Comparison of ENCODE assay signal across 14 cellular contexts in the genomic region with DNA sequence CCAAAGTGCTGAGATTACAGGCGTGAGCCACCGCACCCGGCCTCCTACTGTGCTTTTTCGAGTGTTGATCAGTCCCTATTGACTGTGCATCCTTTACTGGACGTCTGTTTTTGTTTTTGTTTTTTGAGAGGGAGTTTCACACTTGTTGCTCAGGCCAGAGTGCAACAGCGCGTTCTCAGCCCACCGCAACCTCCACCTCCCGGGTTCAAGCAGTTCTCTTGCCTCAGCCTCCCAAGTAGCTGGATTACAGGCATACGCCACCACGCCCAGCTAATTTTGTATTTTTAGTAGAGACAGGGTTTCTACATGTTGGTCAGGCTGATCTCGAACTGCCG. TPM values are rescaled to one million over a fixed set of nuclear protein-coding genes. Genes with fewer than 3 reads are reported as not detected.
A peak's percentile ranks its signal among the peaks of the same experiment; 100 is the strongest.
DNase-seq lines count a peak whose midpoint lies in the region; ATAC-seq and TF ChIP-seq lines count a peak whose summit lies in the region.
"Not testable (repeated sequence)": the region's sequence is repeated elsewhere in the genome, so short reads cannot be mapped to it uniquely, and the experiment has no call there.
"Had no signal": no experiment of that assay in that cellular context is flagged by ENCODE, and none has a peak within 500 bp of the region (broad histone marks: within the 10 kb centered on the region; RNA-seq: fewer than 3 reads in every experiment).

No MANE protein-coding gene starts in this region.

- H3K4me2 ChIP-seq in BLaER1 treated with 17β-estradiol and CSF1 and Interleukin-3, amounts not matched to agents 10 nM and 100 nM = peak overlapping the region; percentile 73 to 90 (median 83)

- H3K9me3 Mint-ChIP-seq in activated CD8-positive, alpha-beta memory T cell treated with anti-CD3 and anti-CD28 coated beads, Interleukin-2, amount 10 ng/mL, durations not matched to agents 7 days and 5 days (ENCODE audit: low read depth); MCF 10A (ENCODE audit: unreplicated experiment); nephron progenitor cell: not testable (repeated sequence)

- peak overlapping the region; percentile 81 to 95 (median 90); a peak in 15 of 22 replicates for H3K27ac ChIP-seq in BLaER1 treated with 17β-estradiol and CSF1 and Interleukin-3, amounts not matched to agents 10 nM and 100 nM
- not testable (repeated sequence) for H3K27ac ChIP-seq in HEK293 (ENCODE audit: extremely low read depth, low read depth, low read length)
- H3K27ac ChIP-seq in RWPE2 (ENCODE audit: poor library complexity, severe bottlenecking) (peak overlapping the region; percentile 73), gastroesophageal sphincter (peak overlapping the region in 3 of 4 donors; percentile 90 to 97 (median 92)), thoracic aorta (peak overlapping the region; percentile 89 to 95)

- ATAC-seq in RWPE2 (ENCODE audit: low read depth); activated CD8-positive, alpha-beta memory T cell treated with anti-CD3 and anti-CD28 coated beads, Interleukin-2, amount 10 ng/mL, durations not matched to agents 7 days and 5 days; gastroesophageal sphincter; thoracic aorta (ENCODE audit: insufficient number of reproducible peaks, low FRiP score, low read depth): not testable (repeated sequence)

- H4K20me1 ChIP-seq in BLaER1 treated with 17β-estradiol and CSF1 and Interleukin-3, amounts not matched to agents 10 nM and 100 nM = not testable (repeated sequence)

- 93 to 95% methylated on average over 10 to 11 of the region's 13 CpGs for WGBS in gastroesophageal sphincter (ENCODE audit: low coverage in 1 of 2), 2 donors

- CTCF ChIA-PET in HEK293 (lab: Yijun Ruan, JAX) = interaction anchor here (0.9 to 2.9 kb wide), 3 partner anchors 12 to 39 kb away, joined by 3 to 14 read pairs (median 3); no protein-coding TSS in a partner anchor
- CTCF ChIA-PET in activated CD8-positive, alpha-beta memory T cell treated with anti-CD3 and anti-CD28 coated beads, Interleukin-2, amount 10 ng/mL, durations not matched to agents 7 days and 5 days (lab: Charles Lee) = interaction anchor here (1.0 to 1.5 kb wide), 4 partner anchors 10 to 35 kb away, joined by 3 to 8 read pairs (median 5); no protein-coding TSS in a partner anchor
- CTCF ChIA-PET in MCF 10A (lab: Yijun Ruan, JAX) = interaction anchor here (1.4 to 2.6 kb wide), 2 partner anchors 22 to 34 kb away, joined by 5 to 10 read pairs; no protein-coding TSS in a partner anchor

- intact Hi-C loops in MCF 10A (cut with micrococcal nuclease) = not testable (repeated sequence)

- TF ChIP-seq EP300 in gastroesophageal sphincter (IDR thresholded peaks at IDR 0.05) = not testable (repeated sequence)

- H3K4me3 ChIP-seq in BLaER1 treated with 17β-estradiol and CSF1 and Interleukin-3, amounts not matched to agents 10 nM and 100 nM = peak overlapping the region; percentile 71 to 94 (median 83); a peak in 18 of 20 replicates
- not testable (repeated sequence) for H3K4me3 ChIP-seq in HEK293 (ENCODE audit: low read depth, low read length)
- peak overlapping the region; percentile 59 for H3K4me3 ChIP-seq in RWPE2 (ENCODE audit: severe bottlenecking)
- peak overlapping the region in 1 of 2 donors; percentile 82 for H3K4me3 ChIP-seq in gastroesophageal sphincter
- H3K4me3 ChIP-seq in thoracic aorta = peak overlapping the region; percentile 90

- H3K4me3 Mint-ChIP-seq in activated CD8-positive, alpha-beta memory T cell treated with anti-CD3 and anti-CD28 coated beads, Interleukin-2, amount 10 ng/mL, durations not matched to agents 7 days and 5 days = peak overlapping the region; percentile 84
- H3K4me3 Mint-ChIP-seq in MCF 10A (ENCODE audit: unreplicated experiment) (peak overlapping the region; percentile 95), nephron progenitor cell (peak overlapping the region; percentile 84)

- POLR2A ChIA-PET in HEK293 (lab: Yijun Ruan, JAX) (interaction anchor here (1.1 to 1.5 kb wide), 4 partner anchors 19 to 80 kb away, joined by 4 to 8 read pairs (median 6); no protein-coding TSS in a partner anchor), MCF 10A (lab: Yijun Ruan, JAX) (interaction anchor here (1.0 to 8.1 kb wide), 10 partner anchors 11 to 84 kb away, joined by 4 to 111 read pairs (median 12); a partner anchor contains a TSS)

- H3K36me3 Mint-ChIP-seq in activated CD8-positive, alpha-beta memory T cell treated with anti-CD3 and anti-CD28 coated beads, Interleukin-2, amount 10 ng/mL, durations not matched to agents 7 days and 5 days = peaks cover 48% of the 10 kb centered on the region
- peaks cover 43% of the 10 kb centered on the region for H3K36me3 Mint-ChIP-seq in MCF 10A (ENCODE audit: insufficient read depth, unreplicated experiment)
- peaks cover 48% of the 10 kb centered on the region for H3K36me3 Mint-ChIP-seq in nephron progenitor cell (ENCODE audit: low read depth)

- not testable (repeated sequence) for TF ChIP-seq POLR2A in gastroesophageal sphincter (IDR thresholded peaks at IDR 0.05)

- peaks cover 49% of the 10 kb centered on the region for H3K4me1 Mint-ChIP-seq in activated CD8-positive, alpha-beta memory T cell treated with anti-CD3 and anti-CD28 coated beads, Interleukin-2, amount 10 ng/mL, durations not matched to agents 7 days and 5 days
- H3K4me1 Mint-ChIP-seq in MCF 10A (ENCODE audit: insufficient read depth, unreplicated experiment) = not testable (repeated sequence)
- peaks cover 26% of the 10 kb centered on the region for H3K4me1 Mint-ChIP-seq in nephron progenitor cell

- H3K9ac ChIP-seq in BLaER1 treated with 17β-estradiol and CSF1 and Interleukin-3, amounts not matched to agents 10 nM and 100 nM = peak overlapping the region; percentile 84 to 97 (median 92); a peak in 16 of 22 replicates

- BruUV-seq in MCF 10A (replicated peaks; lab: Mats Ljungman, UMichigan) = not testable (repeated sequence)

- H3K4me1 ChIP-seq in BLaER1 treated with 17β-estradiol and CSF1 and Interleukin-3, amounts not matched to agents 10 nM and 100 nM = peaks cover 24 to 45% (median 35%) of the 10 kb centered on the region in 10 experiments
- not testable (repeated sequence) for H3K4me1 ChIP-seq in HEK293 (ENCODE audit: control insufficient read depth, insufficient read depth, low read length); RWPE2 (ENCODE audit: insufficient read depth, poor library complexity, severe bottlenecking)
- H3K4me1 ChIP-seq in gastroesophageal sphincter (peaks cover 0 to 37% (median 7%) of the 10 kb centered on the region in 3 donors), thoracic aorta (ENCODE audit: control insufficient read depth in 1 of 2, low read depth in 2 of 2) (peaks cover 13 to 25% of the 10 kb centered on the region in 2 donors)

- not testable (repeated sequence) for H3K27me3 Mint-ChIP-seq in activated CD8-positive, alpha-beta memory T cell treated with anti-CD3 and anti-CD28 coated beads, Interleukin-2, amount 10 ng/mL, durations not matched to agents 7 days and 5 days; MCF 10A (ENCODE audit: insufficient read depth, unreplicated experiment); nephron progenitor cell (ENCODE audit: low read depth, poor library complexity)

- H3K9me3 ChIP-seq in BLaER1 treated with 17β-estradiol and CSF1 and Interleukin-3, amounts not matched to agents 10 nM and 100 nM (replicated peaks in 1 of 11); HEK293 (ENCODE audit: control insufficient read depth, insufficient read depth, low read depth, low read length); RWPE2 (ENCODE audit: severe bottlenecking); gastroesophageal sphincter; thoracic aorta: not testable (repeated sequence)

- TF ChIP-seq CTCF in HEK293 (tag by site-specific recombination; IDR thresholded peaks at IDR 0.05); RWPE2 (IDR thresholded peaks at IDR 0.05; ENCODE audit: poor library complexity, severe bottlenecking); MCF 10A (IDR thresholded peaks at IDR 0.05; ENCODE audit: unreplicated experiment); gastroesophageal sphincter (IDR thresholded peaks at IDR 0.05); nephron progenitor cell (IDR thresholded peaks at IDR 0.05); thoracic aorta (IDR thresholded peaks at IDR 0.05): not testable (repeated sequence)

- peaks cover 26 to 55% (median 35%) of the 10 kb centered on the region in 11 experiments for H3K36me3 ChIP-seq in BLaER1 treated with 17β-estradiol and CSF1 and Interleukin-3, amounts not matched to agents 10 nM and 100 nM
- peaks cover 37 to 42% of the 10 kb centered on the region in 2 experiments; a peak in 2 of 3 replicates for H3K36me3 ChIP-seq in HEK293 (ENCODE audit: control insufficient read depth in 2 of 2, insufficient read depth in 1 of 2, low read length in 2 of 2)
- H3K36me3 ChIP-seq in RWPE2 (ENCODE audit: low read depth) = peaks cover 42% of the 10 kb centered on the region
- peaks cover 0 to 26% of the 10 kb centered on the region in 2 donors for H3K36me3 ChIP-seq in gastroesophageal sphincter
- H3K36me3 ChIP-seq in thoracic aorta = peaks cover 10% of the 10 kb centered on the region

- H3K27me3 ChIP-seq in BLaER1 treated with 17β-estradiol and CSF1 and Interleukin-3, amounts not matched to agents 10 nM and 100 nM; RWPE2 (ENCODE audit: insufficient read depth, poor library complexity, severe bottlenecking); gastroesophageal sphincter; thoracic aorta (replicated peaks; ENCODE audit: insufficient read depth): not testable (repeated sequence)

- DNase-seq in RWPE2 (ENCODE audit: low spot score); activated CD8-positive, alpha-beta memory T cell treated with anti-CD3 and anti-CD28 coated beads, Interleukin-2, amount 10 ng/mL, durations not matched to agents 7 days and 5 days; MCF 10A (ENCODE audit: unreplicated experiment); nephron progenitor cell; thoracic aorta (ENCODE audit: low spot score): not testable (repeated sequence)

- H3K27ac Mint-ChIP-seq in activated CD8-positive, alpha-beta memory T cell treated with anti-CD3 and anti-CD28 coated beads, Interleukin-2, amount 10 ng/mL, durations not matched to agents 7 days and 5 days = peak overlapping the region; percentile 91
- not testable (repeated sequence) for H3K27ac Mint-ChIP-seq in MCF 10A (ENCODE audit: low read depth, unreplicated experiment); nephron progenitor cell

RNA-seq across cellular contexts. Expression of a gene that starts 1.4 kb away (rescaled TPM):
- 10 to 100 TPM; 42.2 to 50.4 TPM for total RNA-seq in activated CD8-positive, alpha-beta memory T cell treated with anti-CD3 and anti-CD28 coated beads, Interleukin-2, amount 10 ng/mL, durations not matched to agents 7 days and 5 days
- total RNA-seq in MCF 10A (2022) (25.3 and 31.3 TPM in 2 replicates), gastroesophageal sphincter (10 to 100 TPM; 17.5 to 21.5 (median 18.5) TPM), thoracic aorta (10 to 100 TPM in 1 of 2 donors, 1 to 10 TPM in 1; 8.1 to 14.7 TPM)

RNA-seq across cellular contexts. Expression of a gene that starts 1.5 kb away (rescaled TPM):
- total RNA-seq in activated CD8-positive, alpha-beta memory T cell treated with anti-CD3 and anti-CD28 coated beads, Interleukin-2, amount 10 ng/mL, durations not matched to agents 7 days and 5 days = 10 to 100 TPM; 55.4 to 69.7 TPM
- total RNA-seq in MCF 10A (2022) (88.6 and 100 TPM in 2 replicates), gastroesophageal sphincter (10 to 100 TPM; 40.5 to 64.1 (median 51.8) TPM), thoracic aorta (10 to 100 TPM; 20.7 to 34.0 TPM)

RNA-seq across cellular contexts. Expression of a gene that starts 32.3 kb away (rescaled TPM):
- total RNA-seq in activated CD8-positive, alpha-beta memory T cell treated with anti-CD3 and anti-CD28 coated beads, Interleukin-2, amount 10 ng/mL, durations not matched to agents 7 days and 5 days = not detected
- not detected in 2 replicates for total RNA-seq in MCF 10A (2022)
- not detected for total RNA-seq in gastroesophageal sphincter
- not detected for total RNA-seq in thoracic aorta
- total RNA-seq: aorta, epithelial cell of proximal tubule, mesenteric fat pad, occipital lobe, sciatic nerve, SJSA1 had no signal
